8 cellular contexts compared by ENCODE assay signal in the genomic region with DNA sequence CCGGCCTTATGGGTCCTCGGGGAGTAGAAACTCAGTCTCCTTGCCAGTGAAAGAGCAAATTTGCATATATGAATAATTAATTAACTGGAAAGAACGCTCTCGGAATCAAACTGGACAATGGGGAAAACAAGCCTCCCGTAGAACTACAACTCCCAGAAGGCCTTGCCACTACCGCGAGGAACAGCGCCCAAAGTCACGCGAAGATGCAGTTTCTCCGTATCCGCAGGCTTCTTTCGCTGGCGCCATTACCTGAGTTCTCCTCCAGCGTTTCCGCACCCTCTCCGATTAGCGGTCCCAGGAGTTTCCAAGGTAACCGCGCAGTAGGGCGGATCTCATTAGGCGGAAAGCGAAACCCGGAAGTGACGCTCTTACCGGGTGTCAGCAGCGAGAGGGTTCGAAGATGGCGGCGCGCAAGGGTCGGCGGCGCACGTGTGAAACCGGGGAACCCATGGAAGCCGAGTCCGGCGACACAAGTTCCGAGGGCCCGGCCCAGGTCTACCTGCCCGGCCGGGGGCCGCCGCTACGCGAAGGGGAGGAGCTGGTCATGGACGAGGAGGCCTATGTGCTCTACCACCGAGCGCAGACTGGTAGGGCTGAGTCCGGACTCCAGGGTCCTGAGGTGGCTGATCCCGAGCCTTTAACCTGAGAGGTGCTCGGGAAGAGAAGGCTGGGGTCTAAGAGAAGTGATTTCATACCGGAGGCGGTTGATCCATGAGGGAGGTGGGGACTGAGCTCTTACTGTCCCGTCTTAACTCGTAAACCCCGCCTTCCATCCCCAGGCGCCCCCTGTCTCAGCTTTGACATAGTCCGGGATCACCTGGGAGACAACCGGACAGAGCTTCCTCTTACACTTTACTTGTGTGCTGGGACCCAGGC. TPM values are rescaled to one million over a fixed set of nuclear protein-coding genes. Genes with fewer than 3 reads are reported as not detected.
A peak's percentile ranks its signal among the peaks of the same experiment; 100 is the strongest.
DNase-seq lines count a peak whose midpoint lies in the region; ATAC-seq, FAIRE-seq and TF ChIP-seq lines count a peak whose summit lies in the region.

A gene (plus strand): TSS at position 378 of the 876 bp plus-strand sequence. CDS start 23 bp downstream, at position 401.

- H2AFZ ChIP-seq in ACC112 (ENCODE audit: low read length, unreplicated experiment) (peak within 1 kb of the TSS; percentile 64), smooth muscle cell (ENCODE audit: low read depth) (peak within 1 kb of the TSS; percentile 82)

- H3K9me3 ChIP-seq in smooth muscle cell (replicated peaks; ENCODE audit: low read depth) = no peaks in the 10 kb centered on the region

- H3K4me2 ChIP-seq in smooth muscle cell = peak within 1 kb of the TSS; percentile 96

- H3K9ac ChIP-seq in smooth muscle cell (ENCODE audit: low read depth) = peak within 1 kb of the TSS; percentile 90

- peak; percentile 87 for DNase-seq in NCI-H2227 treated with DMSO at 0.1 percent for 48 hours (lab: John Stamatoyannopoulos, UW)
- peak; percentile 95 for DNase-seq in bronchial epithelial cell (ENCODE audit: low read depth)
- peak; percentile 93 for DNase-seq in iPS-NIHi7 (ENCODE audit: extremely low spot score)
- DNase-seq in smooth muscle cell (lab: John Stamatoyannopoulos, UW; ENCODE audit: unreplicated experiment) = peak; percentile 35

- no peaks in the 10 kb centered on the region for H4K20me1 ChIP-seq in smooth muscle cell (ENCODE audit: low read depth)

- H3K4me3 ChIP-seq in ACC112 (ENCODE audit: low read depth, low read length) (peak within 1 kb of the TSS; percentile 98), WI38 (ENCODE audit: low read depth, low read length) (peak within 1 kb of the TSS; percentile 99), bronchial epithelial cell (ENCODE audit: low read depth, low read length) (peak within 1 kb of the TSS; percentile 86), smooth muscle cell (peak within 1 kb of the TSS; percentile 88)

- peak; percentile 94 for FAIRE-seq in bronchial epithelial cell (lab: Jason Lieb, UNC)

- no peaks in the 10 kb centered on the region; the same call in 1 of the 2 replicates for H3K36me3 ChIP-seq in ACC112 (ENCODE audit: insufficient read depth, low read length)
- H3K36me3 ChIP-seq in bronchial epithelial cell (ENCODE audit: control insufficient read depth, insufficient read depth, low read length) = peaks cover 15% of the 10 kb centered on the region
- no peaks in the 10 kb centered on the region for H3K36me3 ChIP-seq in smooth muscle cell (ENCODE audit: low read depth)

- WGBS in smooth muscle cell (ENCODE audit: low lambda C conversion rate) = under 1% methylated on average over 61 of the region's 61 CpGs

- H3K79me2 ChIP-seq in ACC112 (ENCODE audit: control insufficient read depth, insufficient read depth, low read length, unreplicated experiment) (peaks cover 16% of the 10 kb centered on the region), smooth muscle cell (ENCODE audit: low read depth) (peaks cover 21% of the 10 kb centered on the region)

- ATAC-seq in GM18870 (IDR thresholded peaks at IDR 0.05; ENCODE audit: unreplicated experiment) (peak; percentile 85), HG03159 (IDR thresholded peaks at IDR 0.05; ENCODE audit: unreplicated experiment) (peak; percentile 83)

- H3K27me3 ChIP-seq in ACC112 (ENCODE audit: insufficient read depth, low read length) (peaks cover 6% of the 10 kb centered on the region; the same call in 1 of the 2 replicates), bronchial epithelial cell (ENCODE audit: control insufficient read depth, insufficient read depth, low read length) (peaks cover 5% of the 10 kb centered on the region), smooth muscle cell (ENCODE audit: low read depth) (no peaks in the 10 kb centered on the region)

- TF ChIP-seq CTCF in WI38 (IDR thresholded peaks at IDR 0.05; ENCODE audit: low read depth, low read length) = no peak
- TF ChIP-seq CTCF in bronchial epithelial cell (IDR thresholded peaks at IDR 0.05; ENCODE audit: insufficient read depth, low read length, severe bottlenecking) = no peak
- TF ChIP-seq CTCF in smooth muscle cell (IDR thresholded peaks at IDR 0.05; ENCODE audit: borderline replicate concordance, insufficient read depth, poor library complexity, severe bottlenecking) = no peak

- peaks cover 5% of the 10 kb centered on the region for H3F3A ChIP-seq in smooth muscle cell (ENCODE audit: low read depth)

- H3K4me1 ChIP-seq in ACC112 (ENCODE audit: control insufficient read depth, insufficient read depth, low read length, unreplicated experiment) (peaks cover 6% of the 10 kb centered on the region), smooth muscle cell (ENCODE audit: low read depth) (peaks cover 13% of the 10 kb centered on the region)

- peak within 1 kb of the TSS; percentile 79 for H3K27ac ChIP-seq in ACC112 (ENCODE audit: low read depth, low read length)
- H3K27ac ChIP-seq in smooth muscle cell (ENCODE audit: low read depth) = peak within 1 kb of the TSS; percentile 88

RNA-seq across cellular contexts. Expression of the gene that starts here (rescaled TPM):
- total RNA-seq in bronchial epithelial cell (23.4 and 31.9 TPM in 2 replicates), smooth muscle cell (11.7 and 22.1 TPM in 2 replicates)
- 23.6 and 25.7 TPM in 2 replicates for polyA plus RNA-seq in smooth muscle cell

Comparison
In these comparisons a context has a peak if more than half of its experiments do, and no peak if none do; other contexts are left out.
1. Peak in every context shown above with its lines: DNase-seq, ATAC-seq, H3K4me3 ChIP-seq and H3K27ac ChIP-seq.
2. DNase-seq: peak in every context shown above with its lines; median percentile 95 in bronchial epithelial cell; 93 in iPS-NIHi7; 87 in NCI-H2227 treated with DMSO at 0.1 percent for 48 hours; 35 in smooth muscle cell.